ENCODE assay signal across 12 cellular contexts in the genomic region with DNA sequence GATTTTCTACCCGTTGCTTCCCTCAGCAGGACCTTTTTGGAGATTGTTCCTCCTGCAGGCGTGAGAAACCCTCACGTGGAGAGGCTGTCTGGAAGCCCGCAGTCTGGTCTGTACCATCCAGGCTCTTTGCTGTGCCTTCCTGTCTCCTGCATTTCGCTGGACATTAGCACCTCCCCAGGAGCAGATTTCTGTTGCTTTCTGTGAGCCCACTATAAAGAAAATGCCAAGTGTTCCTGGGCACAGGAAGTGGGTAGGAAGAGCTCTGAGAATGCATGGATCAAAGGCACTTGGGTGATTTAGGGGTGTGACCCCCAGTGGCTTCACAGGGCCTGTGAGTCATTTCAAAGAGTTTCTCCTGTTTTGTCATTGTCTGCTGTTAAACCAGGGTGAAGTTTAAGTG. TPM values are rescaled to one million over a fixed set of nuclear protein-coding genes. Genes with fewer than 3 reads are reported as not detected.
DNase-seq lines count a peak whose midpoint lies in the region; ATAC-seq, FAIRE-seq and TF ChIP-seq lines count a peak whose summit lies in the region.
"Had no signal": no experiment of that assay in that cellular context is flagged by ENCODE, and none has a peak within 500 bp of the region (broad histone marks: within the 10 kb centered on the region; RNA-seq: fewer than 3 reads in every experiment).

No MANE protein-coding gene starts in this region.

- H3K27ac Mint-ChIP-seq in astrocyte (ENCODE audit: unreplicated experiment): peak overlapping the region; percentile 86
- H3K27ac Mint-ChIP-seq: activated CD4-positive, alpha-beta memory T cell treated with anti-CD3 and anti-CD28 coated beads, Interleukin-2, amount 10 ng/mL, durations not matched to agents 7 days and 5 days had no signal

- no peaks in the 10 kb centered on the region for H3K27me3 Mint-ChIP-seq in astrocyte (ENCODE audit: low read depth, unreplicated experiment)

- TF ChIP-seq EP300 in stomach (IDR thresholded peaks at IDR 0.05): no peak

- RAD21 ChIA-PET in HCT116 (lab: Charles Lee; ENCODE audit: low non-redundant PET in 1 of 2, low total read pairs in 2 of 2, uncharacterized antibody in 2 of 2, unreplicated experiment in 2 of 2): no interaction called here

- H2AFZ ChIP-seq in HCT116 (ENCODE audit: low read depth, low read length, poor library complexity, severe bottlenecking) (peak overlapping the region; percentile 8), astrocyte (ENCODE audit: low read depth, low read length) (no peak overlapping the region)

- H3K9me2 ChIP-seq in HCT116 (ENCODE audit: insufficient read depth): no peaks in the 10 kb centered on the region

- H3K4me3 ChIP-seq in HCT116 (replicated peaks in 1 of 2; ENCODE audit: low read depth in 1 of 2, low read length in 2 of 2) (peak overlapping the region in 1 of 2 experiments; percentile 49; a peak in 2 of 4 replicates), astrocyte (ENCODE audit: insufficient read depth, low read depth, low read length) (peak overlapping the region; percentile 35), stomach (no peak overlapping the region)

- H3K9ac ChIP-seq in HCT116 (ENCODE audit: low read length) (peak overlapping the region; percentile 47), astrocyte (ENCODE audit: low read length) (peak overlapping the region; percentile 49)

- intact Hi-C loops in HCT116 (cut with micrococcal nuclease): no loop called here
- intact Hi-C loops in left cardiac atrium (cut with DNase I): no loop called here
- intact Hi-C loops in stomach (cut with DNase I; ENCODE audit: low total_unique reads): no loop called here

- peak; percentile 70 for ATAC-seq in HCT116
- ATAC-seq in left cardiac atrium: peak; percentile 27 to 33
- no peak for ATAC-seq in HG03095 (IDR thresholded peaks at IDR 0.05; ENCODE audit: unreplicated experiment)

- 35 to 68% (median 55%) methylated on average over 5 of the region's 5 CpGs for WGBS in stomach, 5 donors

- H3K36me3 ChIP-seq in HCT116 (ENCODE audit: control insufficient read depth in 1 of 2, insufficient read depth in 2 of 2, low read length in 2 of 2): no peaks in the 10 kb centered on the region
- H3K36me3 ChIP-seq in astrocyte (ENCODE audit: insufficient read depth, low read length): no peaks in the 10 kb centered on the region
- no peaks in the 10 kb centered on the region for H3K36me3 ChIP-seq in stomach

- H3K4me1 ChIP-seq in HCT116 (ENCODE audit: control insufficient read depth in 1 of 2, insufficient read depth in 2 of 2, low read length in 2 of 2) (peaks cover 27 to 66% of the 10 kb centered on the region in 2 experiments), astrocyte (ENCODE audit: insufficient read depth, low read length) (peaks cover 29% of the 10 kb centered on the region), stomach (peaks cover 26 to 64% (median 45%) of the 10 kb centered on the region in 4 donors)

- DNase-seq in HCT116 (ENCODE audit: low read depth, low spot score): peak; percentile 75
- DNase-seq in astrocyte (ENCODE audit: low read depth): peak; percentile 64
- DNase-seq in left cardiac atrium: no peak
- no peak for DNase-seq in stomach
- no peak for DNase-seq in activated T-cell treated with anti-CD3 and anti-CD28 coated beads, Interleukin-2, amount 50 U/mL, for 48 hours
- no peak for DNase-seq in central memory CD4-positive, alpha-beta T cell
- DNase-seq in GDM1 (lab: John Stamatoyannopoulos, UW): no peak
- DNase-seq: activated CD4-positive, alpha-beta memory T cell treated with anti-CD3 and anti-CD28 coated beads, Interleukin-2, amount 10 ng/mL, durations not matched to agents 7 days and 5 days; DMS153; NCI-H1092 had no signal

- TF ChIP-seq RAD21 in HCT116 (IDR thresholded peaks at IDR 0.05; ENCODE audit: low read depth): no peak

- peaks cover 45% of the 10 kb centered on the region for H3K4me1 Mint-ChIP-seq in astrocyte (ENCODE audit: low read depth, unreplicated experiment)
- H3K4me1 Mint-ChIP-seq: activated CD4-positive, alpha-beta memory T cell treated with anti-CD3 and anti-CD28 coated beads, Interleukin-2, amount 10 ng/mL, durations not matched to agents 7 days and 5 days had no signal

- no peak for TF ChIP-seq CTCF in HCT116 (IDR thresholded peaks at IDR 0.05 in 2 of 3, conservative IDR thresholded peaks at IDR 0.05 in 1 of 3; ENCODE audit: borderline replicate concordance in 1 of 3, insufficient read depth in 1 of 3, low read depth in 2 of 3, low read length in 2 of 3)
- TF ChIP-seq CTCF in astrocyte (IDR thresholded peaks at IDR 0.05; ENCODE audit: insufficient read depth, low read depth, low read length): no peak
- TF ChIP-seq CTCF in stomach (IDR thresholded peaks at IDR 0.05): no peak

- no peak for FAIRE-seq in astrocyte (lab: Jason Lieb, UNC)
- FAIRE-seq: colon had no signal

- no peaks in the 10 kb centered on the region for H3K9me3 Mint-ChIP-seq in astrocyte (ENCODE audit: unreplicated experiment)
- H3K9me3 Mint-ChIP-seq: activated CD4-positive, alpha-beta memory T cell treated with anti-CD3 and anti-CD28 coated beads, Interleukin-2, amount 10 ng/mL, durations not matched to agents 7 days and 5 days had no signal

- H3K27me3 ChIP-seq in HCT116 (ENCODE audit: insufficient read depth, low read length): no peaks in the 10 kb centered on the region
- H3K27me3 ChIP-seq in astrocyte (ENCODE audit: insufficient read depth, low read length): no peaks in the 10 kb centered on the region
- no peaks in the 10 kb centered on the region for H3K27me3 ChIP-seq in stomach

- H3K4me2 ChIP-seq in HCT116 (ENCODE audit: low read length) (peak overlapping the region; percentile 80), astrocyte (ENCODE audit: low read length) (peak overlapping the region; percentile 78)

- POLR2A ChIA-PET in HCT116 (lab: Charles Lee): no interaction called here

- peak overlapping the region; percentile 12 for H3K27ac ChIP-seq in HCT116 (ENCODE audit: low read depth, low read length)
- peak overlapping the region; percentile 72 for H3K27ac ChIP-seq in astrocyte (ENCODE audit: low read depth, low read length)
- H3K27ac ChIP-seq in stomach: peak overlapping the region in 4 of 5 donors; percentile 21 to 68 (median 60)

- H3K4me3 Mint-ChIP-seq in astrocyte (ENCODE audit: unreplicated experiment): peak overlapping the region; percentile 52
- H3K4me3 Mint-ChIP-seq: activated CD4-positive, alpha-beta memory T cell treated with anti-CD3 and anti-CD28 coated beads, Interleukin-2, amount 10 ng/mL, durations not matched to agents 7 days and 5 days had no signal

- H3K36me3 Mint-ChIP-seq in astrocyte (ENCODE audit: low read depth, unreplicated experiment): peaks cover 12% of the 10 kb centered on the region

- no TSS peak for BruUV-seq in HCT116 (replicated peaks; lab: Mats Ljungman, UMichigan)

- no peak for TF ChIP-seq POLR2A in HCT116 (IDR thresholded peaks at IDR 0.05; ENCODE audit: borderline replicate concordance, extremely low read depth, insufficient read depth, insufficient read length)
- TF ChIP-seq POLR2A in stomach (IDR thresholded peaks at IDR 0.05): no peak

- no peaks in the 10 kb centered on the region for H4K20me1 ChIP-seq in HCT116 (ENCODE audit: insufficient read depth)
- H4K20me1 ChIP-seq in astrocyte (ENCODE audit: insufficient read depth, low read length): peaks cover 62% of the 10 kb centered on the region

- CTCF ChIA-PET in HCT116 (lab: Charles Lee): no interaction called here

- H3K79me2 ChIP-seq in HCT116 (ENCODE audit: insufficient read depth, low read length): 0 out of 2 replicates have a peak, but pooled peaks cover 7% of the 10 kb centered on the region
- H3K79me2 ChIP-seq in astrocyte (ENCODE audit: insufficient read depth, low read length): peaks cover 80% of the 10 kb centered on the region

- H3K9me3 ChIP-seq in HCT116 (ENCODE audit: control insufficient read depth in 1 of 2, insufficient read depth in 1 of 2, low read depth in 1 of 2, low read length in 2 of 2) (no peaks in the 10 kb centered on the region), astrocyte (ENCODE audit: insufficient read depth, low read depth, low read length) (no peaks in the 10 kb centered on the region), stomach (no peaks in the 10 kb centered on the region)

TF ChIP-seq in HCT116, 20 proteins besides CTCF, POLR2A, EP300 and RAD21:
- TF ChIP-seq ELF1 (IDR thresholded peaks at IDR 0.05; ENCODE audit: borderline replicate concordance, low read depth): no peak
- TF ChIP-seq FOSL1 (IDR thresholded peaks at IDR 0.05; ENCODE audit: low read depth): peak; percentile 69
- no peak for TF ChIP-seq EZH2phosphoT487 (IDR thresholded peaks at IDR 0.05; ENCODE audit: borderline replicate concordance)
- peak; percentile 18; the same call in 1 of the 2 replicates for TF ChIP-seq POLR2AphosphoS5 (IDR thresholded peaks at IDR 0.05; ENCODE audit: low read depth, low read length)
- TF ChIP-seq, protein P1, sequence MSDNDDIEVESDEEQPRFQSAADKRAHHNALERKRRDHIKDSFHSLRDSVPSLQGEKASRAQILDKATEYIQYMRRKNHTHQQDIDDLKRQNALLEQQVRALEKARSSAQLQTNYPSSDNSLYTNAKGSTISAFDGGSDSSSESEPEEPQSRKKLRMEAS (IDR thresholded peaks at IDR 0.05): peak; percentile 46; the same call in 1 of the 2 replicates
- TF ChIP-seq CEBPB (IDR thresholded peaks at IDR 0.05; ENCODE audit: low read depth): peak; percentile 34; the same call in 1 of the 2 replicates
- TF ChIP-seq TCF7L2 (IDR thresholded peaks at IDR 0.05; ENCODE audit: borderline replicate concordance, extremely low read depth, insufficient read depth, insufficient read length): peak; percentile 84
- TF ChIP-seq EGR1 (IDR thresholded peaks at IDR 0.05; ENCODE audit: low read depth): no peak
- TF ChIP-seq CBX3 (IDR thresholded peaks at IDR 0.05; ENCODE audit: low read depth): no peak; the same call in 1 of the 2 replicates
- peak; percentile 71 for TF ChIP-seq SP1 (IDR thresholded peaks at IDR 0.05; ENCODE audit: low read depth)
- no peak for TF ChIP-seq SRF (IDR thresholded peaks at IDR 0.05; ENCODE audit: low read depth)
- TF ChIP-seq JUND (IDR thresholded peaks at IDR 0.05): peak; percentile 79

RNA-seq across cellular contexts. Expression of a gene that starts 27.3 kb away (rescaled TPM):
- 84.4 TPM for total RNA-seq in HCT116 (2021; ENCODE audit: unreplicated experiment)
- 36.1 and 41.4 TPM in 2 replicates for polyA plus RNA-seq in HCT116 (2012)
- total RNA-seq in astrocyte: 277 and 311 TPM in 2 replicates
- total RNA-seq in left cardiac atrium: 100 to 1,000 TPM; 329 to 332 TPM
- total RNA-seq in stomach: 100 to 1,000 TPM; 155 to 475 (median 267) TPM
- 10 to 100 TPM; 28.7 to 33.6 (median 29.6) TPM for polyA plus RNA-seq in stomach

Comparison
In these comparisons a context has a peak if more than half of its experiments do, and no peak if none do; other contexts are left out.
1. DNase-seq: peak in HCT116 (single experiment) and astrocyte (single experiment); none in left cardiac atrium (single experiment), stomach (single experiment), activated T-cell treated with anti-CD3 and anti-CD28 coated beads, Interleukin-2, amount 50 U/mL, for 48 hours (0 of 2), central memory CD4-positive, alpha-beta T cell (single experiment) and GDM1 (single experiment).
2. H3K27ac ChIP-seq: peak in every context shown above with its lines; median percentile 72 in astrocyte; 60 in stomach; 12 in HCT116.